ENCODE assay signal across 19 cellular contexts in the genomic region with DNA sequence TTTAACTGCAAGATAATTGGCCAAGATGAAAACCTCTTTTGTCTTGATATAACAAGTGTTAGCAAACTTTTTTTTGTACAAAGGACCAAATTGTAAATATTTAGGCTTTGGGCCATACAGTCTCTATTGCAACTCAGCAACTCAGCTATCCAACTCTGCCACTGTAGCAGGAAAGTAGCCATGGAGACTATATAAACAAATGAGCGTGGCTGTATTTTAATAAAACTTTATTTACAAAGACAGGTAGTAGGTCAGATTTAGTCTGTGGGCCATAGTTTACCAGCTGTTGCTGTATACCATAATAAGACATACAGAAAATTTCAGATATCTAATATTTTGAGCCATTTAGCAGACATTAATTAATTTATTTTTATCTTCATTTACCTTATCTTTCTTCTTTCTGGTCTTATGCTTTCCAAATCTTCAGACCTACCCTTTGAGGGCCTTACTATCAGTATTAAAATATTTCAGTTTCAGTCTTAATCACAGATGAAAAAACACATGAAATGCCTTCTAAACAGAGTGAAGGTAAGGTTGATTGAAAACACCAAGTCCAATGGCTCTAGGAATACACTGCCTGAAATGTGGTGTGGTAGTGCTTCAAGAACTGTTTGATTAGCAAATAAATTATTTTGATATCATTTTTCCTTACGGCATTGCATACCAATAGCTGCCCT.
DNase-seq lines count a peak whose midpoint lies in the region; ATAC-seq lines count a peak whose summit lies in the region.
"Had no signal": no experiment of that assay in that cellular context is flagged by ENCODE, and none has a peak within 500 bp of the region (broad histone marks: within the 10 kb centered on the region; RNA-seq: fewer than 3 reads in every experiment).

No MANE protein-coding gene starts in this region.

- H3K4me1 Mint-ChIP-seq in T-helper 17 cell, result no peaks in the 10 kb centered on the region
- H3K4me1 Mint-ChIP-seq: CD14-positive monocyte, IgD-negative memory B cell had no signal

- DNase-seq in NCI-H2029 (lab: John Stamatoyannopoulos, UW) (peak; percentile 2), NCI-H2029 treated with DMSO at 0.1 percent for 48 hours (lab: John Stamatoyannopoulos, UW) (no peak), NCI-H446 (lab: John Stamatoyannopoulos, UW) (no peak), T-helper 17 cell (no peak), anterior cingulate cortex (lab: John Stamatoyannopoulos, UW) (no peak)
- DNase-seq: 8988T; Calu3; CD4-positive, alpha-beta memory T cell; GOT3; H7; HFFc6; Kasumi-1; KG1 had no signal

- peak; percentile 41 for ATAC-seq in GM19351 (IDR thresholded peaks at IDR 0.05; ENCODE audit: unreplicated experiment)
- peak; percentile 43 for ATAC-seq in HG03520 (IDR thresholded peaks at IDR 0.05; ENCODE audit: unreplicated experiment)
- ATAC-seq in T-helper 17 cell, result no peak
- ATAC-seq: HCT116 had no signal

- H3K27ac Mint-ChIP-seq in T-helper 17 cell, result no peak overlapping the region
- H3K27ac Mint-ChIP-seq: CD4-positive, alpha-beta memory T cell; HFFc6; IgD-negative memory B cell had no signal

- no peaks in the 10 kb centered on the region for H3K36me3 Mint-ChIP-seq in T-helper 17 cell (ENCODE audit: low read depth)
- H3K36me3 Mint-ChIP-seq: CD14-positive monocyte; CD4-positive, alpha-beta memory T cell; IgD-negative memory B cell had no signal

- no peaks in the 10 kb centered on the region for H3K9me3 ChIP-seq in T-helper 17 cell (ENCODE audit: control insufficient read depth, low read length, poor library complexity, severe bottlenecking)
- H3K9me3 ChIP-seq: BLaER1 had no signal

- H3K27me3 Mint-ChIP-seq in T-helper 17 cell, result peaks cover 5% of the 10 kb centered on the region
- H3K27me3 Mint-ChIP-seq: IgD-negative memory B cell had no signal

- H3K4me3 Mint-ChIP-seq in T-helper 17 cell, result no peak overlapping the region
- H3K4me3 Mint-ChIP-seq: CD14-positive monocyte; CD4-positive, alpha-beta memory T cell; HFFc6; IgD-negative memory B cell had no signal
